Comparison of ENCODE assay signal across 20 cellular contexts in genomic region chr6:94289131-94289530, GRCh38.
"Had no signal": no experiment of that assay in that cellular context is flagged by ENCODE, and none has a peak within 500 bp of the region (broad histone marks: within the 10 kb centered on the region; RNA-seq: fewer than 3 reads in every experiment).

No MANE protein-coding gene starts in this region.

- H3K4me3 Mint-ChIP-seq: activated CD4-positive, alpha-beta T cell treated with anti-CD3 and anti-CD28 coated beads for 36 hours; activated CD8-positive, alpha-beta T cell treated with anti-CD3 and anti-CD28 coated beads, Interleukin-2, amount 10 ng/mL, durations not matched to agents 7 days and 5 days; activated naive CD8-positive, alpha-beta T cell treated with anti-CD3 and anti-CD28 coated beads, Interleukin-2, amount 10 ng/mL, durations not matched to agents 7 days and 5 days; T-helper 17 cell had no signal

- H3K9me3 ChIP-seq: adrenal gland had no signal

- DNase-seq: activated CD4-positive, alpha-beta T cell treated with anti-CD3 and anti-CD28 coated beads for 36 hours; activated CD4-positive, alpha-beta T cell treated with anti-CD3 and anti-CD28 coated beads, Interleukin-2, amount 50 U/mL, for 1 hour; activated CD8-positive, alpha-beta memory T cell treated with anti-CD3 and anti-CD28 coated beads, Interleukin-2, amount 50 U/mL, for 48 hours; activated CD8-positive, alpha-beta T cell treated with anti-CD3 and anti-CD28 coated beads, Interleukin-2, amount 10 ng/mL, durations not matched to agents 7 days and 5 days; activated naive CD4-positive, alpha-beta T cell treated with anti-CD3 and anti-CD28 coated beads, Interleukin-2, amount 50 U/mL, for 16 hours; activated naive CD8-positive, alpha-beta T cell treated with anti-CD3 and anti-CD28 coated beads, Interleukin-2, amount 10 ng/mL, durations not matched to agents 7 days and 5 days; activated T-cell treated with anti-CD3 and anti-CD28 coated beads, Interleukin-2, amount 50 U/mL, for 1 hour; adrenal gland; anterior cingulate cortex; Kasumi-1; KBM-7; NCI-H1092; NCI-H1417; NCI-H2029; NCI-H2107; NCI-H510A treated with DMSO at 0.1 percent for 48 hours; NCI-H69; SIG-M5; T-helper 17 cell; T-helper 9 cell had no signal

- H3K27me3 ChIP-seq: adrenal gland had no signal

- H3K36me3 Mint-ChIP-seq: activated naive CD8-positive, alpha-beta T cell treated with anti-CD3 and anti-CD28 coated beads, Interleukin-2, amount 10 ng/mL, durations not matched to agents 7 days and 5 days had no signal

- ATAC-seq: activated CD4-positive, alpha-beta T cell treated with anti-CD3 and anti-CD28 coated beads for 36 hours; activated CD8-positive, alpha-beta T cell treated with anti-CD3 and anti-CD28 coated beads, Interleukin-2, amount 10 ng/mL, durations not matched to agents 7 days and 5 days; T-helper 17 cell had no signal

- H3K27ac ChIP-seq: adrenal gland had no signal

- H3K27ac Mint-ChIP-seq: activated CD4-positive, alpha-beta T cell treated with anti-CD3 and anti-CD28 coated beads for 36 hours; activated CD8-positive, alpha-beta T cell treated with anti-CD3 and anti-CD28 coated beads, Interleukin-2, amount 10 ng/mL, durations not matched to agents 7 days and 5 days; activated naive CD8-positive, alpha-beta T cell treated with anti-CD3 and anti-CD28 coated beads, Interleukin-2, amount 10 ng/mL, durations not matched to agents 7 days and 5 days; T-helper 17 cell had no signal

- H3K4me3 ChIP-seq: adrenal gland had no signal

- H3K36me3 ChIP-seq: adrenal gland had no signal

- H3K4me1 Mint-ChIP-seq: activated CD4-positive, alpha-beta T cell treated with anti-CD3 and anti-CD28 coated beads for 36 hours; activated naive CD8-positive, alpha-beta T cell treated with anti-CD3 and anti-CD28 coated beads, Interleukin-2, amount 10 ng/mL, durations not matched to agents 7 days and 5 days; T-helper 17 cell had no signal

- H3K4me1 ChIP-seq: adrenal gland had no signal

- H3K27me3 Mint-ChIP-seq: activated CD4-positive, alpha-beta T cell treated with anti-CD3 and anti-CD28 coated beads for 36 hours; activated naive CD8-positive, alpha-beta T cell treated with anti-CD3 and anti-CD28 coated beads, Interleukin-2, amount 10 ng/mL, durations not matched to agents 7 days and 5 days; T-helper 17 cell had no signal
